In genomic region chr21:35077975-35078374, GRCh38 we compare ENCODE assay signal across 1 cellular context.
TF ChIP-seq lines count a peak whose summit lies in the region.

No MANE protein-coding gene starts in this region.

TF ChIP-seq in GM12878, 131 proteins besides CTCF, POLR2A, EP300 and RAD21:
- TF ChIP-seq, protein P1, sequence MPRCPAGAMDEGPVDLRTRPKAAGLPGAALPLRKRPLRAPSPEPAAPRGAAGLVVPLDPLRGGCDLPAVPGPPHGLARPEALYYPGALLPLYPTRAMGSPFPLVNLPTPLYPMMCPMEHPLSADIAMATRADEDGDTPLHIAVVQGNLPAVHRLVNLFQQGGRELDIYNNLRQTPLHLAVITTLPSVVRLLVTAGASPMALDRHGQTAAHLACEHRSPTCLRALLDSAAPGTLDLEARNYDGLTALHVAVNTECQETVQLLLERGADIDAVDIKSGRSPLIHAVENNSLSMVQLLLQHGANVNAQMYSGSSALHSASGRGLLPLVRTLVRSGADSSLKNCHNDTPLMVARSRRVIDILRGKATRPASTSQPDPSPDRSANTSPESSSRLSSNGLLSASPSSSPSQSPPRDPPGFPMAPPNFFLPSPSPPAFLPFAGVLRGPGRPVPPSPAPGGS (IDR thresholded peaks at IDR 0.05; ENCODE audit: borderline replicate concordance, insufficient read depth, low read depth, low read length, poor library complexity, severe bottlenecking): peak; percentile 51
- TF ChIP-seq, protein P2, sequence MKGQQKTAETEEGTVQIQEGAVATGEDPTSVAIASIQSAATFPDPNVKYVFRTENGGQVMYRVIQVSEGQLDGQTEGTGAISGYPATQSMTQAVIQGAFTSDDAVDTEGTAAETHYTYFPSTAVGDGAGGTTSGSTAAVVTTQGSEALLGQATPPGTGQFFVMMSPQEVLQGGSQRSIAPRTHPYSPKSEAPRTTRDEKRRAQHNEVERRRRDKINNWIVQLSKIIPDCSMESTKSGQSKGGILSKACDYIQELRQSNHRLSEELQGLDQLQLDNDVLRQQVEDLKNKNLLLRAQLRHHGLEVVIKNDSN (IDR thresholded peaks at IDR 0.05; ENCODE audit: borderline replicate concordance, extremely low read length, insufficient read depth, low read depth, low read length): no peak
TF ChIP-seq in GM12878: peak in this region for 1.
